ENCODE assay signal across 27 cellular contexts in the genomic region with DNA sequence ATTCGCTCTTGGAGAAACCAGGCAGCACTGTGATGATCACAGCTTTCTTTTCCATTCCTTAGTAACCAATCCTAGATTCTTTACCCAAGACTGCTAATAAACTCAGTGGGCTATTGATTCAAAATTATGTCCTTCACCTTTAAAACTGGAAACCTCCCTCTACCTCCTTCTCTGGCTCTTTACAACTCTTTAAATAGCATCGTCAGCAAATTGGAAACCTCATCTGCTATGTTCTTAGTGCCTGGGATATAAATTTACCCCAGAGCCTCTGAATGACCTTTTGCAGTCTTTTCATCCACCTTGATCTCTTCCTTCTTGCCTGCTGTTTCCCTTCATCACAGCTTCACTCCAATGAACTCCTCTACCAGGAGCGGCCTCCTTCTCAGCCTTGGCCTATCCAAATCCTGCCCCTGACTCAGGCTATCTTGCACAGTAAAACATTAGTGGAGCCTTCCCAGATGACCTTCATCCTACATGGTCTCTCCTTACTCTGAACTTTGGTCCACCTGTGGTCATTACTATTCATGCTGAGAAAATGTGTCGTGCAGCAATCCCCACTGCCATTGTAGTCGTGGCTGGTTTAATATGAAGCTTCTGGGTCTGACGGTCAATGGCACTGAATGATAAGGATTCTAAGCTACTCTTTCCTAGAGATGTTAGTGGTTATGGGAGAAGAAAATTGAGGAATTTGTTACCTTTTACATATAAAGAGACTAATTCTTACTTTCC.
DNase-seq lines count a peak whose midpoint lies in the region; ATAC-seq, FAIRE-seq and TF ChIP-seq lines count a peak whose summit lies in the region.
"Had no signal": no experiment of that assay in that cellular context is flagged by ENCODE, and none has a peak within 500 bp of the region (broad histone marks: within the 10 kb centered on the region; RNA-seq: fewer than 3 reads in every experiment).

No MANE protein-coding gene starts in this region.

- H3K9ac ChIP-seq in SK-N-SH (no peak overlapping the region), IMR-90 (ENCODE audit: low read depth, low read length) (no peak overlapping the region), K562 (ENCODE audit: insufficient read depth in 1 of 2, low read depth in 2 of 2, low read length in 2 of 2) (no peak overlapping the region), mesenchymal stem cell (ENCODE audit: low read length) (no peak overlapping the region)
- H3K9ac ChIP-seq: BLaER1 treated with 17β-estradiol and CSF1 and Interleukin-3, amounts not matched to agents 10 nM and 100 nM; GM23248 had no signal

- TF ChIP-seq EP300 in SK-N-SH (IDR thresholded peaks at IDR 0.05; ENCODE audit: borderline replicate concordance in 1 of 2, low read depth in 1 of 2, low read length in 1 of 2) = no peak
- no peak for TF ChIP-seq EP300 in K562 (IDR thresholded peaks at IDR 0.05; ENCODE audit: low read length)
- no peak for TF ChIP-seq EP300 in transverse colon (IDR thresholded peaks at IDR 0.05; ENCODE audit: low read depth)

- H3K27ac Mint-ChIP-seq in activated naive CD8-positive, alpha-beta T cell treated with anti-CD3 and anti-CD28 coated beads, Interleukin-2, amount 50 U/mL, for 24 hours = no peak overlapping the region
- H3K27ac Mint-ChIP-seq: CD14-positive monocyte; CD4-positive, alpha-beta T cell; HFFc6 had no signal

- peaks cover 0 to 4% of the 10 kb centered on the region in 2 experiments for H3K36me3 ChIP-seq in SK-N-SH (replicated peaks in 1 of 2; ENCODE audit: control insufficient read depth in 1 of 2, insufficient read depth in 2 of 2, low read length in 1 of 2)
- H3K36me3 ChIP-seq in IMR-90 (ENCODE audit: control insufficient read depth, insufficient read depth, low read length) = no peaks in the 10 kb centered on the region
- peaks cover 90% of the 10 kb centered on the region for H3K36me3 ChIP-seq in K562 (ENCODE audit: control insufficient read depth, insufficient read depth, low read length)
- H3K36me3 ChIP-seq in mesenchymal stem cell (ENCODE audit: control insufficient read depth in 1 of 2, insufficient read depth in 2 of 2, low read depth in 1 of 2, low read length in 2 of 2) = peaks cover 1 to 8% of the 10 kb centered on the region in 2 experiments
- H3K36me3 ChIP-seq in heart right ventricle = no peaks in the 10 kb centered on the region
- no peaks in the 10 kb centered on the region for H3K36me3 ChIP-seq in transverse colon
- H3K36me3 ChIP-seq: HAP-1 had no signal

- H3K79me2 ChIP-seq in SK-N-SH (ENCODE audit: insufficient read depth) (no peaks in the 10 kb centered on the region), K562 (ENCODE audit: control insufficient read depth, insufficient read depth, low read length) (no peaks in the 10 kb centered on the region)

- ATAC-seq in SK-N-SH treated with all-trans-retinoic acid at 6 μM for 48 hours (no peak), IMR-90 (ENCODE audit: low read depth) (no peak), K562 (no peak), heart right ventricle (no peak)
- ATAC-seq in activated naive CD8-positive, alpha-beta T cell treated with anti-CD3 and anti-CD28 coated beads, Interleukin-2, amount 50 U/mL, for 24 hours = no peak
- ATAC-seq: GM12878 had no signal

- H3K14ac ChIP-seq in IMR-90 (replicated peaks; ENCODE audit: low read depth, low read length) (peak overlapping the region; percentile 46), mesenchymal stem cell (ENCODE audit: low read length in 2 of 2) (no peak overlapping the region)

- H2BK120ac ChIP-seq in IMR-90 (ENCODE audit: low read depth, low read length) (peak overlapping the region; percentile 43; the same call in 1 of the 2 replicates), mesenchymal stem cell (ENCODE audit: low read depth, low read length) (no peak overlapping the region)

- intact Hi-C loops in IMR-90 (cut with micrococcal nuclease) (no loop called here), K562 (cut with micrococcal nuclease) (no loop called here), heart right ventricle (cut with DNase I) (no loop called here), transverse colon (cut with DNase I; ENCODE audit: low total_unique reads) (no loop called here)

- peak overlapping the region; percentile 54; the same call in 1 of the 2 replicates for H4K5ac ChIP-seq in IMR-90 (ENCODE audit: low read depth, low read length)

- in situ Hi-C loops in IMR-90 (cut with MboI; ENCODE audit: low sequenced_read_pairs) = no loop called here
- in situ Hi-C loops in K562 (cut with MboI) = no loop called here
- in situ Hi-C loops in transverse colon (cut with MboI; ENCODE audit: low pct_ligation_motif_present in 1 of 4, low pct_unique_long_range_greater_than_20kb in 1 of 4, low sequenced_read_pairs in 3 of 4) = no loop called here

- H3K27me3 Mint-ChIP-seq in activated naive CD8-positive, alpha-beta T cell treated with anti-CD3 and anti-CD28 coated beads, Interleukin-2, amount 50 U/mL, for 24 hours = no peaks in the 10 kb centered on the region
- H3K27me3 Mint-ChIP-seq: CD4-positive, alpha-beta T cell; CD8-positive, alpha-beta memory T cell had no signal

- FAIRE-seq in K562 (lab: Jason Lieb, UNC) = no peak
- FAIRE-seq: A204.1, D721Med, GM12878, GM19239 had no signal

- peak overlapping the region; percentile 70; the same call in 1 of the 2 replicates for H2AK5ac ChIP-seq in IMR-90 (ENCODE audit: low read depth, low read length)
- no peak overlapping the region for H2AK5ac ChIP-seq in mesenchymal stem cell (ENCODE audit: low read length, severe bottlenecking)

- no peak for TF ChIP-seq POLR2A in IMR-90 (IDR thresholded peaks at IDR 0.05; ENCODE audit: low read depth, low read length)
- TF ChIP-seq POLR2A in K562 (conservative IDR thresholded peaks at IDR 0.05) = no peak
- TF ChIP-seq POLR2A in transverse colon (IDR thresholded peaks at IDR 0.05) = no peak

- H2AFZ ChIP-seq in SK-N-SH (ENCODE audit: low read depth) (no peak overlapping the region), IMR-90 (replicated peaks; ENCODE audit: low read length, poor library complexity) (no peak overlapping the region), K562 (ENCODE audit: low read depth, low read length) (no peak overlapping the region), mesenchymal stem cell (ENCODE audit: low read depth, low read length) (no peak overlapping the region)
- H2AFZ ChIP-seq: GM23248 had no signal

- dilution Hi-C loops in IMR-90 (cut with HindIII; ENCODE audit: low sequenced_read_pairs, unreplicated experiment) = no loop called here

- BruUV-seq in IMR-90 (replicated peaks; lab: Mats Ljungman, UMichigan) = no TSS peak
- no TSS peak for BruUV-seq in K562 (replicated peaks; lab: Mats Ljungman, UMichigan)

- H4K20me1 ChIP-seq in SK-N-SH (ENCODE audit: insufficient read depth) (no peaks in the 10 kb centered on the region), IMR-90 (ENCODE audit: insufficient read depth, low read length) (no peaks in the 10 kb centered on the region), K562 (replicated peaks; ENCODE audit: control insufficient read depth, insufficient read depth, low read length) (0 out of 2 replicates have a peak, but pooled peaks cover 3% of the 10 kb centered on the region)
- H4K20me1 ChIP-seq: BLaER1 treated with 17β-estradiol and CSF1 and Interleukin-3, amounts not matched to agents 10 nM and 100 nM had no signal

- TF ChIP-seq RAD21 in SK-N-SH (IDR thresholded peaks at IDR 0.05; ENCODE audit: low read length) = no peak
- no peak for TF ChIP-seq RAD21 in IMR-90 (IDR thresholded peaks at IDR 0.05; ENCODE audit: low read length)
- TF ChIP-seq RAD21 in K562 (CRISPR knock-in tag; conservative IDR thresholded peaks at IDR 0.05 in 1 of 2, IDR thresholded peaks at IDR 0.05 in 1 of 2) = no peak

- WGBS in SK-N-SH (ENCODE audit: low lambda C conversion rate) = 81% methylated on average over 6 of the region's 6 CpGs
- WGBS in IMR-90 (ENCODE audit: extremely low coverage in 2 of 2, insufficient read length in 1 of 2), 2 experiments = 100% methylated on average over 1 of the region's 6 CpGs; no CpG with 5 or more reads in 1 of the 2 experiments
- WGBS in K562 (ENCODE audit: insufficient coverage, low coverage, missing lambda C conversion rate) = 84% methylated on average over 6 of the region's 6 CpGs
- 81% methylated on average over 6 of the region's 6 CpGs for WGBS in mesenchymal stem cell
- 76 to 84% methylated on average over 6 of the region's 6 CpGs for WGBS in heart right ventricle, 2 donors
- 85 to 94% methylated on average over 5 to 6 of the region's 6 CpGs for WGBS in transverse colon (ENCODE audit: low coverage in 1 of 2), 2 donors

- peaks cover 21% of the 10 kb centered on the region for H3F3A ChIP-seq in SK-N-SH (replicated peaks; ENCODE audit: insufficient read depth)

- H2BK5ac ChIP-seq in IMR-90 (ENCODE audit: low read depth, low read length, poor library complexity, severe bottlenecking) (peak overlapping the region; percentile 62), mesenchymal stem cell (ENCODE audit: low read depth, low read length, poor library complexity, severe bottlenecking) (no peak overlapping the region)

- CTCF ChIA-PET in SK-N-SH (lab: Yijun Ruan, JAX) = interaction anchor here (0.6 kb wide), 1 partner anchor 485 kb away, joined by 3 read pairs; no protein-coding TSS in a partner anchor
- CTCF ChIA-PET in IMR-90 (lab: Yijun Ruan, JAX) = no interaction called here
- CTCF ChIA-PET in K562 (lab: Yijun Ruan, JAX; ENCODE audit: low intra/inter-chr PET ratio) = interaction anchor here (0.6 kb wide), 1 partner anchor 347 kb away, joined by 3 read pairs; no protein-coding TSS in a partner anchor

- H2AK9ac ChIP-seq in IMR-90 (replicated peaks; ENCODE audit: low read depth, low read length, poor library complexity) = no peak overlapping the region

- peaks cover 21% of the 10 kb centered on the region for H3K36me3 Mint-ChIP-seq in activated naive CD8-positive, alpha-beta T cell treated with anti-CD3 and anti-CD28 coated beads, Interleukin-2, amount 50 U/mL, for 24 hours (ENCODE audit: low read depth)

- H2BK20ac ChIP-seq in IMR-90 (ENCODE audit: low read depth, low read length) = peak overlapping the region; percentile 68; the same call in 1 of the 2 replicates

- H3K9me2 ChIP-seq in SK-N-SH = no peaks in the 10 kb centered on the region

- H3K9me3 ChIP-seq in SK-N-SH (no peaks in the 10 kb centered on the region), IMR-90 (ENCODE audit: control insufficient read depth, insufficient read depth, low read length) (no peaks in the 10 kb centered on the region), K562 (replicated peaks; ENCODE audit: control insufficient read depth, insufficient read depth, low read depth, low read length) (no peaks in the 10 kb centered on the region), mesenchymal stem cell (ENCODE audit: control insufficient read depth, low read length) (no peaks in the 10 kb centered on the region), heart right ventricle (no peaks in the 10 kb centered on the region), transverse colon (no peaks in the 10 kb centered on the region)
- H3K9me3 ChIP-seq: BE2C; BLaER1 treated with 17β-estradiol and CSF1 and Interleukin-3, amounts not matched to agents 10 nM and 100 nM; HAP-1 had no signal

- H3K4me3 ChIP-seq in SK-N-SH (ENCODE audit: low read depth in 2 of 2, low read length in 1 of 2) (no peak overlapping the region), IMR-90 (ENCODE audit: insufficient read depth, low read depth, low read length) (no peak overlapping the region), K562 (no peak overlapping the region), mesenchymal stem cell (ENCODE audit: insufficient read depth in 1 of 2, low read depth in 1 of 2, low read length in 2 of 2) (no peak overlapping the region), heart right ventricle (no peak overlapping the region), transverse colon (no peak overlapping the region)
- H3K4me3 ChIP-seq: BLaER1 treated with 17β-estradiol and CSF1 and Interleukin-3, amounts not matched to agents 10 nM and 100 nM; GM12878; GM23248; HAP-1 had no signal

- H3K27ac ChIP-seq in SK-N-SH (ENCODE audit: low read depth in 2 of 2, low read length in 1 of 2) = peak overlapping the region; percentile 22 to 100; a peak in 3 of 4 replicates
- H3K27ac ChIP-seq in IMR-90 (ENCODE audit: insufficient read depth, low read length) = no peak overlapping the region
- no peak overlapping the region for H3K27ac ChIP-seq in K562 (ENCODE audit: extremely low read depth, low read depth, low read length)
- peak overlapping the region; percentile 57 for H3K27ac ChIP-seq in mesenchymal stem cell (ENCODE audit: low read length, poor library complexity, severe bottlenecking)
- no peak overlapping the region for H3K27ac ChIP-seq in heart right ventricle
- H3K27ac ChIP-seq in transverse colon = no peak overlapping the region
- H3K27ac ChIP-seq: 22Rv1, GM23248 had no signal

- H3K79me1 ChIP-seq in IMR-90 (ENCODE audit: low read depth in 1 of 2, low read length in 2 of 2) = peaks cover 0 to 12% of the 10 kb centered on the region in 2 experiments; a peak in 1 of 4 replicates
- H3K79me1 ChIP-seq in mesenchymal stem cell (replicated peaks; ENCODE audit: low read length, poor library complexity, severe bottlenecking) = no peaks in the 10 kb centered on the region

- no peak overlapping the region for H3K56ac ChIP-seq in IMR-90 (ENCODE audit: extremely low read depth, insufficient read depth, low read length)

- H3K9me1 ChIP-seq in IMR-90 (ENCODE audit: insufficient read depth, low read length) (peaks cover 16% of the 10 kb centered on the region), K562 (ENCODE audit: control insufficient read depth, insufficient read depth, low read length) (no peaks in the 10 kb centered on the region)

- H3K23ac ChIP-seq in IMR-90 (ENCODE audit: low read depth, low read length) (no peak overlapping the region), mesenchymal stem cell (ENCODE audit: low read length in 2 of 2) (no peak overlapping the region)

- DNase-seq in SK-N-SH (no peak), IMR-90 (no peak), K562 (ENCODE audit: extremely low read depth in 1 of 4, low spot score in 3 of 4) (no peak), mesenchymal stem cell (no peak), heart right ventricle (no peak), transverse colon (no peak)
- no peak for DNase-seq in activated naive CD8-positive, alpha-beta T cell treated with anti-CD3 and anti-CD28 coated beads, Interleukin-2, amount 50 U/mL, for 24 hours
- DNase-seq: ACHN; AML-193; BE2C; CD4-positive, alpha-beta T cell; CD8-positive, alpha-beta memory T cell; DMS 273 treated with DMSO at 0.1 percent for 48 hours; DMS79; EL; GDM1; GM23248; HFFc6 had no signal

- no peak overlapping the region; a peak in 1 of 4 replicates for H4K8ac ChIP-seq in IMR-90 (ENCODE audit: low read depth in 2 of 2, low read length in 2 of 2)
- no peak overlapping the region for H4K8ac ChIP-seq in mesenchymal stem cell (ENCODE audit: low read length)

- H3K27me3 ChIP-seq in SK-N-SH (ENCODE audit: insufficient read depth) (no peaks in the 10 kb centered on the region), IMR-90 (ENCODE audit: control insufficient read depth, insufficient read depth, low read length) (no peaks in the 10 kb centered on the region), K562 (ENCODE audit: control insufficient read depth in 2 of 2, insufficient read depth in 2 of 2, low read length in 2 of 2) (no peaks in the 10 kb centered on the region), mesenchymal stem cell (ENCODE audit: control insufficient read depth in 1 of 2, insufficient read depth in 1 of 2, low read length in 2 of 2) (no peaks in the 10 kb centered on the region), heart right ventricle (no peaks in the 10 kb centered on the region), transverse colon (no peaks in the 10 kb centered on the region)
- H3K27me3 ChIP-seq: BE2C; BLaER1 treated with 17β-estradiol and CSF1 and Interleukin-3, amounts not matched to agents 10 nM and 100 nM had no signal

- H3K4me3 Mint-ChIP-seq in activated naive CD8-positive, alpha-beta T cell treated with anti-CD3 and anti-CD28 coated beads, Interleukin-2, amount 50 U/mL, for 24 hours = no peak overlapping the region
- H3K4me3 Mint-ChIP-seq: CD14-positive monocyte; CD4-positive, alpha-beta T cell; CD8-positive, alpha-beta memory T cell; HFFc6 had no signal

- peak overlapping the region; percentile 55; the same call in 1 of the 2 replicates for H3K18ac ChIP-seq in IMR-90 (ENCODE audit: low read depth, low read length)
- no peak overlapping the region for H3K18ac ChIP-seq in mesenchymal stem cell (ENCODE audit: low read depth in 1 of 2, low read length in 2 of 2)

- POLR2A ChIA-PET in SK-N-SH (lab: Yijun Ruan, JAX) = no interaction called here
- POLR2A ChIA-PET in IMR-90 (lab: Charles Lee; ENCODE audit: unreplicated experiment) = no interaction called here
- POLR2A ChIA-PET in K562 (lab: Yijun Ruan, JAX) = no interaction called here

- H3K4ac ChIP-seq in IMR-90 (ENCODE audit: low read depth, low read length) (peak overlapping the region; percentile 48), mesenchymal stem cell (ENCODE audit: low read depth in 1 of 2, low read length in 2 of 2) (no peak overlapping the region)

- H2BK12ac ChIP-seq in mesenchymal stem cell (ENCODE audit: low read length in 2 of 2) = no peak overlapping the region

- no peaks in the 10 kb centered on the region for H3K9me3 Mint-ChIP-seq in activated naive CD8-positive, alpha-beta T cell treated with anti-CD3 and anti-CD28 coated beads, Interleukin-2, amount 50 U/mL, for 24 hours
- H3K9me3 Mint-ChIP-seq: CD4-positive, alpha-beta T cell; CD8-positive, alpha-beta memory T cell; HFFc6 had no signal

- H3K4me2 ChIP-seq in SK-N-SH (no peak overlapping the region), IMR-90 (ENCODE audit: low read depth, low read length) (no peak overlapping the region), K562 (ENCODE audit: insufficient read depth, low read length) (no peak overlapping the region), mesenchymal stem cell (ENCODE audit: low read length, poor library complexity, severe bottlenecking) (no peak overlapping the region)
- H3K4me2 ChIP-seq: BLaER1 treated with 17β-estradiol and CSF1 and Interleukin-3, amounts not matched to agents 10 nM and 100 nM had no signal

- peak overlapping the region; percentile 22 for H4K91ac ChIP-seq in IMR-90 (ENCODE audit: insufficient read depth, low read depth, low read length)
- H4K91ac ChIP-seq in mesenchymal stem cell (ENCODE audit: low read length) = no peak overlapping the region

- peak overlapping the region; percentile 64; the same call in 2 of the 3 replicates for H2BK15ac ChIP-seq in IMR-90 (ENCODE audit: low read depth, low read length)
- H2BK15ac ChIP-seq in mesenchymal stem cell (ENCODE audit: low read depth, poor library complexity, severe bottlenecking) = no peak overlapping the region

- no peak for TF ChIP-seq CTCF in SK-N-SH (IDR thresholded peaks at IDR 0.05)
- no peak for TF ChIP-seq CTCF in IMR-90 (conservative IDR thresholded peaks at IDR 0.05; ENCODE audit: low read depth, low read length)
- no peak for TF ChIP-seq CTCF in K562 (IDR thresholded peaks at IDR 0.05 in 2 of 3, conservative IDR thresholded peaks at IDR 0.05 in 1 of 3; ENCODE audit: insufficient read depth in 2 of 3, low read depth in 1 of 3, low read length in 3 of 3)
- TF ChIP-seq CTCF in heart right ventricle (IDR thresholded peaks at IDR 0.05) = no peak
- no peak for TF ChIP-seq CTCF in transverse colon (IDR thresholded peaks at IDR 0.05)

- peaks cover 3% of the 10 kb centered on the region for H3K4me1 Mint-ChIP-seq in activated naive CD8-positive, alpha-beta T cell treated with anti-CD3 and anti-CD28 coated beads, Interleukin-2, amount 50 U/mL, for 24 hours
- H3K4me1 Mint-ChIP-seq: CD14-positive monocyte; CD8-positive, alpha-beta memory T cell had no signal

- peaks cover 25 to 39% of the 10 kb centered on the region in 2 experiments for H3K4me1 ChIP-seq in SK-N-SH (ENCODE audit: control insufficient read depth in 1 of 2, insufficient read depth in 2 of 2, low read depth in 1 of 2, low read length in 1 of 2)
- H3K4me1 ChIP-seq in IMR-90 (ENCODE audit: control insufficient read depth, insufficient read depth, low read length) = peaks cover 25% of the 10 kb centered on the region
- no peaks in the 10 kb centered on the region for H3K4me1 ChIP-seq in K562 (replicated peaks in 1 of 2; ENCODE audit: control insufficient read depth in 2 of 2, insufficient read depth in 2 of 2, low read length in 2 of 2)
- H3K4me1 ChIP-seq in mesenchymal stem cell (ENCODE audit: control insufficient read depth, insufficient read depth, low read depth, low read length) = peaks cover 4% of the 10 kb centered on the region
- peaks cover 0 to 27% (median 13%) of the 10 kb centered on the region in 9 donors for H3K4me1 ChIP-seq in heart right ventricle
- H3K4me1 ChIP-seq in transverse colon = no peaks in the 10 kb centered on the region
- H3K4me1 ChIP-seq: HAP-1 had no signal

Comparison
In these comparisons a context has a peak if more than half of its experiments do, and no peak if none do; other contexts are left out.
1. H3K27ac ChIP-seq: peak in SK-N-SH (2 of 2) and mesenchymal stem cell (single experiment); none in IMR-90 (single experiment), K562 (single experiment), heart right ventricle (0 of 10) and transverse colon (0 of 4).